Comparison of ENCODE assay signal across 20 cellular contexts in genomic region chr14:90599339-90599738, GRCh38.
DNase-seq lines count a peak whose midpoint lies in the region; TF ChIP-seq lines count a peak whose summit lies in the region.
"Had no signal": no experiment of that assay in that cellular context is flagged by ENCODE, and none has a peak within 500 bp of the region (broad histone marks: within the 10 kb centered on the region; RNA-seq: fewer than 3 reads in every experiment).

No MANE protein-coding gene starts in this region.

- peak overlapping the region; percentile 88 for H3K27ac ChIP-seq in temporal lobe (ENCODE audit: low read depth, low read length)
- H3K27ac ChIP-seq: foreskin keratinocyte, Peyer's patch, tibial nerve had no signal

- DNase-seq in cerebellum (ENCODE audit: low spot score) (peak; percentile 46), midbrain (lab: John Stamatoyannopoulos, UW) (peak; percentile 29), NCI-H146 (lab: John Stamatoyannopoulos, UW) (no peak), activated T-cell treated with anti-CD3 and anti-CD28 coated beads for 4 hours (no peak)
- DNase-seq in activated naive CD4-positive, alpha-beta T cell treated with anti-CD3 and anti-CD28 coated beads, Interleukin-2, amount 50 U/mL, for 16 hours = no peak
- DNase-seq: activated CD8-positive, alpha-beta T cell treated with anti-CD3 and anti-CD28 coated beads, Interleukin-2, amount 10 ng/mL, durations not matched to agents 7 days and 5 days; activated T-cell treated with anti-CD3 and anti-CD28 coated beads, Interleukin-2, amount 50 U/mL, for 48 hours; AML-193; cortex of kidney; kidney; NCI-H1417 treated with DMSO at 0.1 percent for 48 hours; NCI-H774; Peyer's patch; SK-N-SH; stimulated activated naive B cell treated with anti-CD40 and anti-IgM and Interleukin-4, amounts not matched to agents 10 μg/mL and 1 μg/mL and 100 μg/mL, for 72 hours; T1000 had no signal

- no peak for TF ChIP-seq EP300 in Ishikawa (IDR thresholded peaks at IDR 0.05; ENCODE audit: borderline replicate concordance)

- no peak for TF ChIP-seq RAD21 in Ishikawa (IDR thresholded peaks at IDR 0.05; ENCODE audit: low read depth)

TF ChIP-seq in Ishikawa, 13 proteins besides CTCF, POLR2A, EP300 and RAD21:
- TF ChIP-seq USF1 (IDR thresholded peaks at IDR 0.05) = peak; percentile 30; the same call in 1 of the 2 replicates
- TF ChIP-seq TCF12 (IDR thresholded peaks at IDR 0.05; ENCODE audit: low read depth) = no peak
TF ChIP-seq in Ishikawa: peak in this region for 1.

Comparison
In these comparisons a context has a peak if more than half of its experiments do, and no peak if none do; other contexts are left out.
1. DNase-seq: peak in cerebellum (single experiment) and midbrain (single experiment); none in NCI-H146 (single experiment), activated T-cell treated with anti-CD3 and anti-CD28 coated beads for 4 hours (single experiment) and activated naive CD4-positive, alpha-beta T cell treated with anti-CD3 and anti-CD28 coated beads, Interleukin-2, amount 50 U/mL, for 16 hours (single experiment).